8 cellular contexts compared by ENCODE assay signal in the genomic region with DNA sequence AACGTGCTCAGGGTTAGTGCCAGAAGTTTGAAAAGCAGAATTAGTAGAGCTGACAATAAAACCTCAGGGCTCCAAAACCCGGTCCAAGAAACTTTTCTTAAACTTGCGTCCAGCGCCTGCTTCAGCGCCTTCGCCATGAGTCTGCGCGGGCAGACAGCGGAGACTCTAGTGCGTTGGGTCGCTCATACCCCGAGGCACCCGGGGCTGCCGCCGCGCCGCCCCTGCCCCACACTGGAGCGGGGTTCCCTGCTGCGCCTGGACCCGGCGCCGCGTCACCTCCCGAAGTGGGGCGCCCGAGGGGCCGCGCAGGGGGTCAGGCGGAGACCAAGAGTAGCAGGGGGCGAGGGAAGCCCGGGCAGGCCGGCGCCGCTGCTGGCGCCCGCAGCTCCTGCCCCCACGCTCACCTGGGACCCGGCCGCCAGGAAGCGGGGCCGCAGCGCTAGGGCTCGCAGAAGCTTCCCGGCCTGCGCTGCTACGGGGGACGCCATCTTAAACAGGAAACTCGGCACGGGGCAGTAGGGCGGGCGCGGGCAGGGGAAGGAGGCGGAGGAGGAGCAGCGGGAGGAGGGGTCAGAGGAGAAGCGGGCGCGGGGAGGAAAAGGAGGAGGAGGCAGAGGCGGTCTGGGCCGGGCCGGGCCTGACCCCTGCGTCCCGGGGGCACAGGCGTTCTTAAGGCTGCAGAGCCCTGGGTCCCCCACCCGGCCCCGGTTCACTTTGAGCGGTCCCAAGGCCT. TPM values are rescaled to one million over a fixed set of nuclear protein-coding genes. Genes with fewer than 3 reads are reported as not detected.
DNase-seq lines count a peak whose midpoint lies in the region; ATAC-seq and TF ChIP-seq lines count a peak whose summit lies in the region.

A gene with protein sequence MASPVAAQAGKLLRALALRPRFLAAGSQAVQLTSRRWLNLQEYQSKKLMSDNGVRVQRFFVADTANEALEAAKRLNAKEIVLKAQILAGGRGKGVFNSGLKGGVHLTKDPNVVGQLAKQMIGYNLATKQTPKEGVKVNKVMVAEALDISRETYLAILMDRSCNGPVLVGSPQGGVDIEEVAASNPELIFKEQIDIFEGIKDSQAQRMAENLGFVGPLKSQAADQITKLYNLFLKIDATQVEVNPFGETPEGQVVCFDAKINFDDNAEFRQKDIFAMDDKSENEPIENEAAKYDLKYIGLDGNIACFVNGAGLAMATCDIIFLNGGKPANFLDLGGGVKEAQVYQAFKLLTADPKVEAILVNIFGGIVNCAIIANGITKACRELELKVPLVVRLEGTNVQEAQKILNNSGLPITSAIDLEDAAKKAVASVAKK (minus strand): TSS at position 514 of the 733 bp plus-strand sequence. CDS start 26 bp downstream, at position 488.

- H3K4me1 Mint-ChIP-seq in activated naive CD8-positive, alpha-beta T cell treated with anti-CD3 and anti-CD28 coated beads, Interleukin-2, amount 50 U/mL, for 24 hours: peaks cover 68% of the 10 kb centered on the region
- peaks cover 40% of the 10 kb centered on the region for H3K4me1 Mint-ChIP-seq in type B pancreatic cell (ENCODE audit: unreplicated experiment)

- H3K27me3 ChIP-seq in cardiac muscle cell: no peaks in the 10 kb centered on the region

- H3K27ac Mint-ChIP-seq in activated naive CD8-positive, alpha-beta T cell treated with anti-CD3 and anti-CD28 coated beads, Interleukin-2, amount 50 U/mL, for 24 hours: peak within 1 kb of the TSS; percentile 93
- H3K27ac Mint-ChIP-seq in type B pancreatic cell: peak within 1 kb of the TSS; percentile 73

- DNase-seq in GDM1 (lab: John Stamatoyannopoulos, UW): peak; percentile 60
- DNase-seq in GOT3 (lab: John Stamatoyannopoulos, UW): peak; percentile 52
- DNase-seq in LoVo (ENCODE audit: low spot score): peak; percentile 86
- peak; percentile 84 for DNase-seq in SW480 (ENCODE audit: low spot score)
- peak; percentile 86 for DNase-seq in activated naive CD8-positive, alpha-beta T cell treated with anti-CD3 and anti-CD28 coated beads, Interleukin-2, amount 50 U/mL, for 24 hours
- peak; percentile 89 to 92 for DNase-seq in cardiac muscle cell (ENCODE audit: low read depth in 1 of 2, low spot score in 1 of 2)
- DNase-seq in posterior cingulate gyrus: peak; percentile 65 to 96 (median 78)
- peak; percentile 89 for DNase-seq in type B pancreatic cell (ENCODE audit: extremely low spot score, unreplicated experiment)

- peak within 1 kb of the TSS; percentile 55 for H3K4me3 ChIP-seq in cardiac muscle cell

- ATAC-seq in activated naive CD8-positive, alpha-beta T cell treated with anti-CD3 and anti-CD28 coated beads, Interleukin-2, amount 50 U/mL, for 24 hours: peak; percentile 59

- H3K27ac ChIP-seq in cardiac muscle cell: peak within 1 kb of the TSS; percentile 94

- peaks cover 3% of the 10 kb centered on the region for H3K27me3 Mint-ChIP-seq in activated naive CD8-positive, alpha-beta T cell treated with anti-CD3 and anti-CD28 coated beads, Interleukin-2, amount 50 U/mL, for 24 hours
- no peaks in the 10 kb centered on the region for H3K27me3 Mint-ChIP-seq in type B pancreatic cell

- peaks cover 14% of the 10 kb centered on the region for H3K4me1 ChIP-seq in cardiac muscle cell (ENCODE audit: low read depth)

- intact Hi-C loops in posterior cingulate gyrus (cut with DNase I): no loop called here

- no peaks in the 10 kb centered on the region for H3K36me3 ChIP-seq in cardiac muscle cell

- H3K36me3 Mint-ChIP-seq in activated naive CD8-positive, alpha-beta T cell treated with anti-CD3 and anti-CD28 coated beads, Interleukin-2, amount 50 U/mL, for 24 hours (ENCODE audit: low read depth): peaks cover 32% of the 10 kb centered on the region
- H3K36me3 Mint-ChIP-seq in type B pancreatic cell: peaks cover 8% of the 10 kb centered on the region

- TF ChIP-seq CTCF in cardiac muscle cell (IDR thresholded peaks at IDR 0.05; ENCODE audit: low read depth, low read length) (no peak), type B pancreatic cell (conservative IDR thresholded peaks at IDR 0.05) (no peak)

- no peaks in the 10 kb centered on the region for H3K9me3 ChIP-seq in cardiac muscle cell (ENCODE audit: low read depth)

- peak within 1 kb of the TSS; percentile 83 for H3K4me3 Mint-ChIP-seq in activated naive CD8-positive, alpha-beta T cell treated with anti-CD3 and anti-CD28 coated beads, Interleukin-2, amount 50 U/mL, for 24 hours
- peak within 1 kb of the TSS; percentile 88 for H3K4me3 Mint-ChIP-seq in type B pancreatic cell

- peaks cover 8% of the 10 kb centered on the region for H3K9me3 Mint-ChIP-seq in activated naive CD8-positive, alpha-beta T cell treated with anti-CD3 and anti-CD28 coated beads, Interleukin-2, amount 50 U/mL, for 24 hours
- H3K9me3 Mint-ChIP-seq in type B pancreatic cell: no peaks in the 10 kb centered on the region

RNA-seq across cellular contexts. Expression of the gene that starts here (rescaled TPM):
- total RNA-seq in cardiac muscle cell (27.9 and 38.4 TPM in 2 replicates), type B pancreatic cell (ENCODE audit: low replicate concordance) (40.1 and 42.8 TPM in 2 replicates)
- polyA plus RNA-seq in cardiac muscle cell: 39.0 and 59.5 TPM in 2 replicates

Comparison
In these comparisons a context has a peak if more than half of its experiments do, and no peak if none do; other contexts are left out.
1. Peak in every context shown above with its lines: DNase-seq, ATAC-seq, H3K4me3 ChIP-seq and H3K27ac ChIP-seq.